ENCODE assay signal across 1 cellular context in genomic region chr5:151026674-151027073, GRCh38.
TF ChIP-seq lines count a peak whose summit lies in the region.

No MANE protein-coding gene starts in this region.

TF ChIP-seq in GM12878, 131 proteins besides CTCF, POLR2A, EP300 and RAD21:
- no peak for TF ChIP-seq RELB (IDR thresholded peaks at IDR 0.05; ENCODE audit: low read depth)
- no peak for TF ChIP-seq ESRRA (IDR thresholded peaks at IDR 0.05; ENCODE audit: low read length)
- TF ChIP-seq SP1 (IDR thresholded peaks at IDR 0.05; ENCODE audit: low read depth, low read length), result no peak
- TF ChIP-seq BMI1 (IDR thresholded peaks at IDR 0.05; ENCODE audit: borderline replicate concordance), result no peak
- 0 out of 2 replicates have a peak, but pooled peaks have one; percentile 14 for TF ChIP-seq PML (IDR thresholded peaks at IDR 0.05; ENCODE audit: low read length)
TF ChIP-seq in GM12878: peak in this region for 1.
